ENCODE assay signal across 18 cellular contexts in the genomic region with DNA sequence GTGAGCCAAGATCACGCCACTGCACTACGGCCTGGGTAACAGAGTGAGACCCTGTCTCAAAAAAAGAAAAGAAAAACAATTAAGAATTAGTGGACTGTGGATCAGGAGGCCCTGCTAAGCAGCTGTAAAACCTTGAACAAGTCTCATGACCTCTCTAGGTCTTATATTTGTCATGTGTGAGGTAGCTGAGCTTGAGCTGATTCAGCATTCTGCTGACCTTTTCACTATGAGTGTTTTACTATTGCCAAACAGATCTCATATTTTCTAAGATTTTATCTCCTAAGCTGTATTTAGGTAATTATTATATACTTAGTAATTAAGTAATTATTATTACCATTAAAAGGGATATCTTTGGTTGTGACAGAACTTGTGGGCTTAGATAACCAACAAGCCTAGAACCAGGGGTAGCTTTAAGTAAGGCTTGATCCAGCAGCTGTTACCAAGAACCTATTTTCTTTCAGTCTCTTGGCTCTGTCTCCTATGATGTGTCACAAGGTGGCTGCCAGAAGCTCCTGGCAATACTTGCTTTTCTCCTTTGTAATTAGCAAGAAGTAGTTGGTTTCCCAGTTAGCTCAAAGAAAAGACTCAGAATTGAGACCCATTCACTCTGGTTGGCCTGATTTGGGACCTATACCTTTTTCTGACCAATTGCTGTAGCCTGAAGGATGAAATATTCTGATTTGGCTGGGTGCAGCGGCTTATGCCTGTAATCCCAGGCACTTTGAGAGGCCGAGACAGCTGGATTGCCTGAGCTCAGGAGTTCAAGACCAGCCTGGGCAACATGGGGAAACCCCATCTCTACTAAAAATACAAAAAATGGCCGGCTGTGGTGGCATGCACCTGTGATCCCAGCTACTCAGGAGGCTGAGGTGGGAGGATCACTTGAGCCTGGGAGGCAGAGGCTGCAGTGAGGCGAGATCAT. TPM values are rescaled to one million over a fixed set of nuclear protein-coding genes. Genes with fewer than 3 reads are reported as not detected.
A peak's percentile ranks its signal among the peaks of the same experiment; 100 is the strongest.
DNase-seq lines count a peak whose midpoint lies in the region; ATAC-seq and TF ChIP-seq lines count a peak whose summit lies in the region.
"Had no signal": no experiment of that assay in that cellular context is flagged by ENCODE, and none has a peak within 500 bp of the region (broad histone marks: within the 10 kb centered on the region; RNA-seq: fewer than 3 reads in every experiment).

No MANE protein-coding gene starts in this region.

- H4K20me1 ChIP-seq in PC-3 (ENCODE audit: low read length) (no peaks in the 10 kb centered on the region), OCI-LY7 (ENCODE audit: insufficient read depth, low read length) (no peaks in the 10 kb centered on the region)

- TF ChIP-seq CTCF in PC-3 (conservative IDR thresholded peaks at IDR 0.05; ENCODE audit: low read depth, low read length) (no peak), choroid plexus epithelial cell (conservative IDR thresholded peaks at IDR 0.05; ENCODE audit: low read depth, low read length) (no peak), right lobe of liver (IDR thresholded peaks at IDR 0.05) (no peak), OCI-LY7 (conservative IDR thresholded peaks at IDR 0.05; ENCODE audit: low read length) (no peak)

- no peaks in the 10 kb centered on the region for H3K36me3 ChIP-seq in PC-3 (ENCODE audit: low read depth, low read length)
- no peaks in the 10 kb centered on the region for H3K36me3 ChIP-seq in right lobe of liver
- no peaks in the 10 kb centered on the region for H3K36me3 ChIP-seq in OCI-LY7 (ENCODE audit: insufficient read depth, low read length)
- H3K36me3 ChIP-seq: colonic mucosa, thoracic aorta had no signal

- ATAC-seq in PC-3 (peak; percentile 43; the same call in 1 of the 2 replicates), right lobe of liver (peak in 3 of 4 donors; percentile 64 to 86 (median 78)), HG02981 (IDR thresholded peaks at IDR 0.05; ENCODE audit: unreplicated experiment) (no peak), HG02610 (IDR thresholded peaks at IDR 0.05; ENCODE audit: unreplicated experiment) (no peak)
- ATAC-seq: activated naive CD8-positive, alpha-beta T cell treated with anti-CD3 and anti-CD28 coated beads, Interleukin-2, amount 50 U/mL, for 24 hours; naive thymus-derived CD8-positive, alpha-beta T cell had no signal

- CTCF ChIA-PET in PC-3 (lab: Charles Lee): interaction anchor here (0.5 to 0.8 kb wide), 2 partner anchors 11 to 1528 kb away, joined by 3 read pairs; no protein-coding TSS in a partner anchor
- CTCF ChIA-PET in OCI-LY7 (lab: Charles Lee; ENCODE audit: unreplicated experiment): no interaction called here

- WGBS in right lobe of liver (ENCODE audit: insufficient coverage, low coverage, low lambda C conversion rate, missing lambda C conversion rate): 74% methylated on average over 4 of the region's 6 CpGs

- H3K27ac ChIP-seq in PC-3 (ENCODE audit: low read length) (no peak overlapping the region), right lobe of liver (peak overlapping the region in 2 of 3 donors; percentile 13 to 58), OCI-LY7 (ENCODE audit: low read depth, low read length, poor library complexity, severe bottlenecking) (no peak overlapping the region)
- H3K27ac ChIP-seq: colonic mucosa, SK-N-MC had no signal

- H3K9me3 ChIP-seq in PC-3 (ENCODE audit: low read length) (no peaks in the 10 kb centered on the region), right lobe of liver (no peaks in the 10 kb centered on the region), OCI-LY7 (ENCODE audit: low read length) (no peaks in the 10 kb centered on the region)
- H3K9me3 ChIP-seq: colonic mucosa, thoracic aorta had no signal

- BruUV-seq in PC-3 (replicated peaks; lab: Mats Ljungman, UMichigan) (no TSS peak), OCI-LY7 (replicated peaks; lab: Mats Ljungman, UMichigan) (no TSS peak)

- H3K4me3 ChIP-seq in PC-3 (ENCODE audit: low read length) (no peak overlapping the region), choroid plexus epithelial cell (ENCODE audit: low read depth, low read length) (no peak overlapping the region), right lobe of liver (no peak overlapping the region), OCI-LY7 (ENCODE audit: low read depth, low read length, poor library complexity, severe bottlenecking) (no peak overlapping the region)
- H3K4me3 ChIP-seq: colonic mucosa, SK-N-MC, thoracic aorta had no signal

- no peaks in the 10 kb centered on the region for H3K4me1 ChIP-seq in PC-3 (ENCODE audit: insufficient read depth, low read length)
- H3K4me1 ChIP-seq in right lobe of liver: peaks cover 0 to 26% (median 3%) of the 10 kb centered on the region in 4 donors
- no peaks in the 10 kb centered on the region for H3K4me1 ChIP-seq in OCI-LY7 (ENCODE audit: insufficient read depth, low read length, poor library complexity, severe bottlenecking)
- H3K4me1 ChIP-seq: colonic mucosa had no signal

- H3F3A ChIP-seq in PC-3 (ENCODE audit: low read length, unreplicated experiment): no peaks in the 10 kb centered on the region

- DNase-seq in PC-3 (no peak), choroid plexus epithelial cell (ENCODE audit: low read depth) (peak; percentile 80), right lobe of liver (no peak), stromal cell of bone marrow (ENCODE audit: low read depth) (peak; percentile 54), OCI-LY7 (ENCODE audit: low spot score) (no peak)
- DNase-seq: activated CD4-positive, alpha-beta T cell treated with anti-CD3 and anti-CD28 coated beads, Interleukin-2, amount 50 U/mL, for 4 hours; activated naive CD8-positive, alpha-beta T cell treated with anti-CD3 and anti-CD28 coated beads, Interleukin-2, amount 50 U/mL, for 24 hours; activated T-cell treated with anti-CD3 and anti-CD28 coated beads, Interleukin-2, amount 50 U/mL, for 24 hours; colonic mucosa; DMS79; erythroblast; naive thymus-derived CD8-positive, alpha-beta T cell; NCI-H1694 treated with DMSO at 0.1 percent for 48 hours; NCI-H524 had no signal

- POLR2A ChIA-PET in PC-3 (lab: Charles Lee; ENCODE audit: unreplicated experiment): no interaction called here
- POLR2A ChIA-PET in OCI-LY7 (lab: Charles Lee): interaction anchor here (0.8 to 1.0 kb wide), 2 partner anchors 8 to 133 kb away, joined by 4 to 5 read pairs; a partner anchor contains a TSS

- H3K4me2 ChIP-seq in PC-3 (ENCODE audit: low read length) (no peak overlapping the region), OCI-LY7 (ENCODE audit: low read length) (no peak overlapping the region)

- no peak overlapping the region for H3K9ac ChIP-seq in PC-3 (ENCODE audit: low read length)

- TF ChIP-seq POLR2A in right lobe of liver (IDR thresholded peaks at IDR 0.05): no peak

- no peaks in the 10 kb centered on the region for H3K79me2 ChIP-seq in PC-3 (ENCODE audit: low read length)
- no peaks in the 10 kb centered on the region for H3K79me2 ChIP-seq in OCI-LY7 (ENCODE audit: insufficient read depth, low read depth, low read length)

- intact Hi-C loops in PC-3 (cut with micrococcal nuclease): no loop called here
- intact Hi-C loops in right lobe of liver (cut with DNase I): no loop called here
- intact Hi-C loops in OCI-LY7 (cut with micrococcal nuclease; ENCODE audit: unreplicated experiment): no loop called here

- H2AFZ ChIP-seq in PC-3 (ENCODE audit: low read length) (no peak overlapping the region), OCI-LY7 (ENCODE audit: low read length) (no peak overlapping the region)

- H3K9me2 ChIP-seq in PC-3 (replicated peaks; ENCODE audit: low read length) (no peaks in the 10 kb centered on the region), OCI-LY7 (ENCODE audit: insufficient read depth, low read length) (no peaks in the 10 kb centered on the region)

- H3K27me3 ChIP-seq in PC-3 (ENCODE audit: low read length) (no peaks in the 10 kb centered on the region), right lobe of liver (no peaks in the 10 kb centered on the region)
- H3K27me3 ChIP-seq: colonic mucosa had no signal

RNA-seq across cellular contexts. Expression of a gene that starts 8.5 kb away (rescaled TPM):
- total RNA-seq in PC-3 (2014; rRNA removed) (45.3 and 65.1 TPM in 2 replicates), right lobe of liver (10 to 100 TPM in 3 of 6 experiments, 1 to 10 TPM in 3; 2.7 to 21.9 (median 8.3) TPM), OCI-LY7 (2022) (9.8 and 11.5 TPM in 2 replicates)
- total RNA-seq in OCI-LY7 (2014; rRNA removed; shearing (Covaris generic)): 11.2 and 20.7 TPM in 2 replicates

RNA-seq across cellular contexts. Expression of a gene that starts 48.7 kb away (rescaled TPM):
- total RNA-seq in PC-3 (2014; rRNA removed): 87.0 and 90.9 TPM in 2 replicates
- total RNA-seq in right lobe of liver: 10 to 100 TPM; 12.9 to 55.9 (median 32.8) TPM
- total RNA-seq in OCI-LY7 (2014; rRNA removed; shearing (Covaris generic)): 74.3 and 121 TPM in 2 replicates
- total RNA-seq in OCI-LY7 (2022): 69.8 and 73.8 TPM in 2 replicates

Comparison
In these comparisons a context has a peak if more than half of its experiments do, and no peak if none do; other contexts are left out.
1. ATAC-seq: peak in PC-3 (single experiment) and right lobe of liver (3 of 4); none in HG02981 (single experiment) and HG02610 (single experiment).
2. DNase-seq: peak in choroid plexus epithelial cell (single experiment) and stromal cell of bone marrow (single experiment); none in PC-3 (single experiment), right lobe of liver (0 of 3) and OCI-LY7 (single experiment).
3. H3K27ac ChIP-seq: peak in right lobe of liver (2 of 3); none in PC-3 (single experiment) and OCI-LY7 (single experiment).